Comparison of ENCODE assay signal across 9 cellular contexts in genomic region chr6:36886948-36887347, GRCh38. TPM values are rescaled to one million over a fixed set of nuclear protein-coding genes. Genes with fewer than 3 reads are reported as not detected.
DNase-seq lines count a peak whose midpoint lies in the region; ATAC-seq and TF ChIP-seq lines count a peak whose summit lies in the region.
"Had no signal": no experiment of that assay in that cellular context is flagged by ENCODE, and none has a peak within 500 bp of the region (broad histone marks: within the 10 kb centered on the region; RNA-seq: fewer than 3 reads in every experiment).

No MANE protein-coding gene starts in this region.

- no peaks in the 10 kb centered on the region for H3K27me3 ChIP-seq in GM06990 (replicated peaks; ENCODE audit: control insufficient read depth, insufficient read depth, low read length)
- H3K27me3 ChIP-seq in psoas muscle (ENCODE audit: insufficient read depth in 3 of 3, low read length in 2 of 3): no peaks in the 10 kb centered on the region
- H3K27me3 ChIP-seq in Peyer's patch: no peaks in the 10 kb centered on the region

- peak overlapping the region; percentile 89; the same call in 1 of the 2 replicates for H3K4me3 ChIP-seq in GM06990 (replicated peaks; ENCODE audit: low read depth, low read length)
- peak overlapping the region; percentile 82 for H3K4me3 ChIP-seq in OCI-LY7 (ENCODE audit: low read depth, low read length, poor library complexity, severe bottlenecking)
- peak overlapping the region; percentile 87 for H3K4me3 ChIP-seq in psoas muscle
- H3K4me3 ChIP-seq in Peyer's patch: peak overlapping the region in 2 of 4 donors; percentile 70 to 80

- peak overlapping the region; percentile 12 for H3K4me3 Mint-ChIP-seq in endothelial cell (ENCODE audit: unreplicated experiment)

- BruUV-seq in OCI-LY7 (replicated peaks; lab: Mats Ljungman, UMichigan): no TSS peak

- DNase-seq in GM06990 (ENCODE audit: extremely low read depth, insufficient read length) (no peak), OCI-LY7 (ENCODE audit: low spot score) (no peak), endothelial cell (ENCODE audit: low spot score) (no peak), psoas muscle (no peak), inferior parietal cortex (ENCODE audit: extremely low spot score) (no peak), Peyer's patch (no peak)
- DNase-seq: caudate nucleus had no signal

- no peak for TF ChIP-seq POLR2A in Peyer's patch (IDR thresholded peaks at IDR 0.05)

- intact Hi-C loops in OCI-LY7 (cut with micrococcal nuclease; ENCODE audit: unreplicated experiment): loop anchor here (5.0 kb wide), 1 partner anchor 215 kb away; no protein-coding TSS in a partner anchor
- intact Hi-C loops in psoas muscle (cut with DNase I): loop anchor here (5.0 to 10.0 kb wide), 4 partner anchors 40 to 328 kb away; no protein-coding TSS in a partner anchor

- no peaks in the 10 kb centered on the region for H3K36me3 Mint-ChIP-seq in endothelial cell (ENCODE audit: low read depth, unreplicated experiment)

- H3K4me1 Mint-ChIP-seq in endothelial cell (ENCODE audit: unreplicated experiment): peaks cover 9% of the 10 kb centered on the region

- H3K9me2 ChIP-seq in OCI-LY7 (ENCODE audit: insufficient read depth, low read length): no peaks in the 10 kb centered on the region

- peaks cover 21% of the 10 kb centered on the region; the same call in 1 of the 2 replicates for H3K79me2 ChIP-seq in OCI-LY7 (ENCODE audit: insufficient read depth, low read depth, low read length)

- no peak for TF ChIP-seq CTCF in GM06990 (IDR thresholded peaks at IDR 0.05; ENCODE audit: insufficient read depth, low read length, poor library complexity, severe bottlenecking)
- no peak for TF ChIP-seq CTCF in OCI-LY7 (conservative IDR thresholded peaks at IDR 0.05; ENCODE audit: low read length)
- TF ChIP-seq CTCF in endothelial cell (IDR thresholded peaks at IDR 0.05; ENCODE audit: unreplicated experiment): no peak
- no peak for TF ChIP-seq CTCF in psoas muscle (IDR thresholded peaks at IDR 0.05)
- no peak for TF ChIP-seq CTCF in Peyer's patch (IDR thresholded peaks at IDR 0.05)

- peak overlapping the region; percentile 96 for H3K27ac Mint-ChIP-seq in endothelial cell (ENCODE audit: unreplicated experiment)

- WGBS in psoas muscle, 3 donors: 55 to 75% (median 67%) methylated on average over 9 of the region's 9 CpGs

- H3K4me1 ChIP-seq in OCI-LY7 (ENCODE audit: insufficient read depth, low read length, poor library complexity, severe bottlenecking): peaks cover 24% of the 10 kb centered on the region
- H3K4me1 ChIP-seq in psoas muscle: peaks cover 20% of the 10 kb centered on the region
- H3K4me1 ChIP-seq in Peyer's patch: peaks cover 0 to 3% (median 0%) of the 10 kb centered on the region in 4 donors

- no peak for ATAC-seq in psoas muscle
- ATAC-seq in GM19324 (IDR thresholded peaks at IDR 0.05; ENCODE audit: low FRiP score, unreplicated experiment): no peak
- ATAC-seq in GM21576 (IDR thresholded peaks at IDR 0.05; ENCODE audit: unreplicated experiment): no peak

- H3K9me3 ChIP-seq in OCI-LY7 (ENCODE audit: low read length) (no peaks in the 10 kb centered on the region), psoas muscle (no peaks in the 10 kb centered on the region), Peyer's patch (no peaks in the 10 kb centered on the region)

- H3K36me3 ChIP-seq in GM06990 (ENCODE audit: control insufficient read depth, insufficient read depth, low read length): no peaks in the 10 kb centered on the region
- H3K36me3 ChIP-seq in OCI-LY7 (ENCODE audit: insufficient read depth, low read length): no peaks in the 10 kb centered on the region; the same call in 1 of the 2 replicates
- no peaks in the 10 kb centered on the region for H3K36me3 ChIP-seq in psoas muscle (ENCODE audit: insufficient read depth in 1 of 2, low read depth in 1 of 2)
- H3K36me3 ChIP-seq in Peyer's patch: no peaks in the 10 kb centered on the region

- no peaks in the 10 kb centered on the region for H3K9me3 Mint-ChIP-seq in endothelial cell (ENCODE audit: unreplicated experiment)

- CTCF ChIA-PET in OCI-LY7 (lab: Charles Lee; ENCODE audit: unreplicated experiment): no interaction called here

- no peaks in the 10 kb centered on the region for H4K20me1 ChIP-seq in OCI-LY7 (ENCODE audit: insufficient read depth, low read length)

- H3K27ac ChIP-seq in OCI-LY7 (ENCODE audit: low read depth, low read length, poor library complexity, severe bottlenecking) (no peak overlapping the region), psoas muscle (peak overlapping the region; percentile 95), Peyer's patch (no peak overlapping the region)

- H2AFZ ChIP-seq in OCI-LY7 (ENCODE audit: low read length): no peak overlapping the region

- peak overlapping the region; percentile 87 for H3K4me2 ChIP-seq in OCI-LY7 (ENCODE audit: low read length)

- POLR2A ChIA-PET in OCI-LY7 (lab: Charles Lee): interaction anchor here (0.6 to 3.0 kb wide), 2 partner anchors 12 to 294 kb away, joined by 3 to 50 read pairs; partner anchors contain the start of gene PPIL1

- peaks cover 1% of the 10 kb centered on the region for H3K27me3 Mint-ChIP-seq in endothelial cell (ENCODE audit: unreplicated experiment)

RNA-seq across cellular contexts. Expression of gene C6orf89, which starts 1.2 kb away (rescaled TPM):
- 14.7 and 20.1 TPM in 2 replicates for total RNA-seq in OCI-LY7 (2014; rRNA removed; shearing (Covaris generic))
- 25.7 and 30.0 TPM in 2 replicates for total RNA-seq in OCI-LY7 (2022)
- total RNA-seq in endothelial cell (ENCODE audit: unreplicated experiment): 43.2 TPM
- total RNA-seq in psoas muscle: 10 to 100 TPM; 37.1 to 53.4 (median 51.1) TPM
- polyA plus RNA-seq in psoas muscle: 10 to 100 TPM; 23.2 to 56.3 (median 35.4) TPM
- 10 to 100 TPM; 25.6 to 39.1 (median 28.9) TPM for total RNA-seq in Peyer's patch

RNA-seq across cellular contexts. Expression of gene PPIL1, which starts 12.3 kb away (rescaled TPM):
- total RNA-seq in OCI-LY7 (2014; rRNA removed; shearing (Covaris generic)): 34.6 and 38.9 TPM in 2 replicates
- total RNA-seq in OCI-LY7 (2022) (35.6 and 40.0 TPM in 2 replicates), endothelial cell (ENCODE audit: unreplicated experiment) (33.4 TPM), psoas muscle (10 to 100 TPM; 20.9 to 38.8 (median 22.1) TPM), Peyer's patch (10 to 100 TPM in 1 of 4 donors, 1 to 10 TPM in 3; 6.0 to 14.0 (median 6.4) TPM)
- 10 to 100 TPM; 18.1 to 92.3 (median 40.4) TPM for polyA plus RNA-seq in psoas muscle

RNA-seq across cellular contexts. Expression of gene CPNE5, which starts 47.7 kb away (rescaled TPM):
- total RNA-seq in OCI-LY7 (2014; rRNA removed; shearing (Covaris generic)): 25.3 and 37.7 TPM in 2 replicates
- 70.7 and 89.8 TPM in 2 replicates for total RNA-seq in OCI-LY7 (2022)
- 24.9 TPM for total RNA-seq in endothelial cell (ENCODE audit: unreplicated experiment)
- total RNA-seq in psoas muscle: 1 to 10 TPM in 2 of 4 donors, under 1 TPM in 2; 0.27 to 1.1 (median 0.72) TPM
- polyA plus RNA-seq in psoas muscle: 1 to 10 TPM in 1 of 3 donors, under 1 TPM in 2; 0.03 to 1.7 (median 0.10) TPM
- 1 to 10 TPM in 3 of 4 donors, under 1 TPM in 1; 0.35 to 5.8 (median 2.9) TPM for total RNA-seq in Peyer's patch
